ENCODE assay signal across 27 cellular contexts in genomic region chr19:3862826-3863500, GRCh38. TPM values are rescaled to one million over a fixed set of nuclear protein-coding genes. Genes with fewer than 3 reads are reported as not detected.
"Had no signal": no experiment of that assay in that cellular context is flagged by ENCODE, and none has a peak within 500 bp of the region (broad histone marks: within the 10 kb centered on the region; RNA-seq: fewer than 3 reads in every experiment).

No MANE protein-coding gene starts in this region.

- H3K27ac Mint-ChIP-seq: effector memory CD8-positive, alpha-beta T cell; memory B cell; natural killer cell; progenitor cell of endocrine pancreas; stimulated activated naive B cell treated with anti-CD40 and anti-IgM and Interleukin-4, amounts not matched to agents 10 μg/mL and 1 μg/mL and 100 μg/mL, for 72 hours; stimulated activated naive CD8-positive, alpha-beta T cell treated with anti-CD3 and anti-CD28 coated beads, Interleukin-15, Interleukin-2, amounts not matched to agents 100 ng/mL and 50 ng/mL, for 24 hours had no signal

- H3K4me3 Mint-ChIP-seq: effector memory CD8-positive, alpha-beta T cell; memory B cell; natural killer cell; stimulated activated naive B cell treated with anti-CD40 and anti-IgM and Interleukin-4, amounts not matched to agents 10 μg/mL and 1 μg/mL and 100 μg/mL, for 72 hours; stimulated activated naive CD8-positive, alpha-beta T cell treated with anti-CD3 and anti-CD28 coated beads, Interleukin-15, Interleukin-2, amounts not matched to agents 100 ng/mL and 50 ng/mL, for 24 hours had no signal

- H3K27ac ChIP-seq: epithelial cell of prostate, gastrocnemius medialis, neutrophil, parathyroid adenoma, thoracic aorta, tibial nerve, upper lobe of right lung, uterus had no signal

- H3K79me2 ChIP-seq: parathyroid adenoma had no signal

- FAIRE-seq: keratinocyte had no signal

- H3K9me3 Mint-ChIP-seq: effector memory CD8-positive, alpha-beta T cell; memory B cell; natural killer cell; stimulated activated naive B cell treated with anti-CD40 and anti-IgM and Interleukin-4, amounts not matched to agents 10 μg/mL and 1 μg/mL and 100 μg/mL, for 72 hours; stimulated activated naive CD8-positive, alpha-beta T cell treated with anti-CD3 and anti-CD28 coated beads, Interleukin-15, Interleukin-2, amounts not matched to agents 100 ng/mL and 50 ng/mL, for 24 hours had no signal

- H3K36me3 ChIP-seq: gastrocnemius medialis, neutrophil, thoracic aorta, tibial nerve, upper lobe of right lung, uterus had no signal

- DNase-seq: cortex of kidney; effector memory CD8-positive, alpha-beta T cell; foreskin fibroblast; gastrocnemius medialis; head of caudate nucleus; natural killer cell; stimulated activated CD4-positive, alpha-beta T cell treated with anti-CD3 and anti-CD28 coated beads, Interleukin-4, amount 100 ng/mL, for 4 hours; stimulated activated naive B cell treated with anti-CD40 and anti-IgM and Interleukin-4, amounts not matched to agents 10 μg/mL and 1 μg/mL and 100 μg/mL, for 72 hours; upper lobe of right lung; uterus had no signal

- ATAC-seq: effector memory CD8-positive, alpha-beta T cell; esophagus mucosa; gastrocnemius medialis; natural killer cell; sciatic nerve; stimulated activated naive B cell treated with anti-CD40 and anti-IgM and Interleukin-4, amounts not matched to agents 10 μg/mL and 1 μg/mL and 100 μg/mL, for 72 hours; upper lobe of right lung had no signal

- H3K4me3 ChIP-seq: gastrocnemius medialis, lung, thoracic aorta, tibial nerve, upper lobe of right lung, uterus had no signal

- H3K9me3 ChIP-seq: gastrocnemius medialis, neutrophil, thoracic aorta, tibial nerve, upper lobe of right lung, uterus had no signal

- H3K4me1 ChIP-seq: gastrocnemius medialis, parathyroid adenoma, upper lobe of right lung, uterus had no signal

- H3K4me1 Mint-ChIP-seq: memory B cell had no signal

- H3K9ac ChIP-seq: parathyroid adenoma had no signal

- H3K36me3 Mint-ChIP-seq: memory B cell; natural killer cell; stimulated activated naive B cell treated with anti-CD40 and anti-IgM and Interleukin-4, amounts not matched to agents 10 μg/mL and 1 μg/mL and 100 μg/mL, for 72 hours had no signal

- H2AFZ ChIP-seq: parathyroid adenoma had no signal

RNA-seq across cellular contexts. Expression of gene ZFR2, which starts 5.9 kb away (rescaled TPM):
- total RNA-seq: esophagus mucosa, gastrocnemius medialis, liver, thoracic aorta, tibial nerve, uterus had no signal
- polyA plus RNA-seq: keratinocyte, liver had no signal

RNA-seq across cellular contexts. Expression of gene ATCAY, which starts 17.5 kb away (rescaled TPM):
- total RNA-seq: dermis microvascular lymphatic vessel endothelial cell, esophagus mucosa, gastrocnemius medialis, glomerular endothelial cell, liver, mononuclear cell, natural killer cell, omental fat pad, sciatic nerve, thoracic aorta, tibial nerve, upper lobe of right lung had no signal
- polyA plus RNA-seq: keratinocyte, liver had no signal
